ENCODE assay signal across 13 cellular contexts in genomic region chr1:150807674-150808073, GRCh38. TPM values are rescaled to one million over a fixed set of nuclear protein-coding genes. Genes with fewer than 3 reads are reported as not detected.
A peak's percentile ranks its signal among the peaks of the same experiment; 100 is the strongest.
DNase-seq lines count a peak whose midpoint lies in the region; TF ChIP-seq lines count a peak whose summit lies in the region.
"Had no signal": no experiment of that assay in that cellular context is flagged by ENCODE, and none has a peak within 500 bp of the region (broad histone marks: within the 10 kb centered on the region; RNA-seq: fewer than 3 reads in every experiment).

No MANE protein-coding gene starts in this region.

- H3K27ac ChIP-seq in SJSA1, result no peak overlapping the region
- H3K27ac ChIP-seq in rectal smooth muscle tissue (ENCODE audit: low read depth, low read length), result peak overlapping the region; percentile 50
- H3K27ac ChIP-seq: VCaP had no signal

- intact Hi-C loops in activated T-helper 2 cell treated with anti-CD3 and anti-CD28 coated beads, Interferon-gamma antibody, Interleukin-2, Interleukin-4, amounts not matched to agents 10 μg/mL and 5 μg/mL and 100 μg/mL, durations not matched to agents 14 hours and 24 hours and 36 hours (cut with micrococcal nuclease), result no loop called here

- peaks cover 12% of the 10 kb centered on the region for H3K4me1 Mint-ChIP-seq in activated CD4-positive, alpha-beta memory T cell treated with anti-CD3 and anti-CD28 coated beads, Interleukin-2, amount 10 ng/mL, durations not matched to agents 7 days and 5 days
- peaks cover 10% of the 10 kb centered on the region for H3K4me1 Mint-ChIP-seq in activated T-helper 2 cell treated with anti-CD3 and anti-CD28 coated beads, Interferon-gamma antibody, Interleukin-2, Interleukin-4, amounts not matched to agents 10 μg/mL and 5 μg/mL and 100 μg/mL, durations not matched to agents 14 hours and 24 hours and 36 hours (ENCODE audit: low read depth)
- H3K4me1 Mint-ChIP-seq: stimulated activated effector memory CD8-positive, alpha-beta T cell treated with anti-CD3 and anti-CD28 coated beads, Interleukin-12 subunit alpha, Interleukin-12 subunit beta, amount 100 ng/mL, for 72 hours had no signal

- DNase-seq in AG09309 (ENCODE audit: low read depth), result no peak
- peak in 1 of 2 experiments; percentile 7 for DNase-seq in SJSA1 (ENCODE audit: low read depth in 1 of 2, low spot score in 2 of 2)
- DNase-seq in fibroblast of the aortic adventitia (ENCODE audit: low read depth), result peak; percentile 40
- no peak for DNase-seq in DMS114 treated with DMSO at 0.1 percent for 48 hours (lab: John Stamatoyannopoulos, UW; ENCODE audit: unreplicated experiment)
- DNase-seq in activated CD4-positive, alpha-beta memory T cell treated with anti-CD3 and anti-CD28 coated beads, Interleukin-2, amount 10 ng/mL, durations not matched to agents 7 days and 5 days, result no peak
- no peak for DNase-seq in NCI-H1092 (lab: John Stamatoyannopoulos, UW)
- DNase-seq in activated T-helper 2 cell treated with anti-CD3 and anti-CD28 coated beads, Interferon-gamma antibody, Interleukin-2, Interleukin-4, amounts not matched to agents 10 μg/mL and 5 μg/mL and 100 μg/mL, durations not matched to agents 14 hours and 24 hours and 36 hours (ENCODE audit: low spot score), result no peak
- DNase-seq: Kasumi-1, NCI-H2227 treated with DMSO at 0.1 percent for 48 hours had no signal

- H3K36me3 Mint-ChIP-seq in activated CD4-positive, alpha-beta memory T cell treated with anti-CD3 and anti-CD28 coated beads, Interleukin-2, amount 10 ng/mL, durations not matched to agents 7 days and 5 days (ENCODE audit: low read depth), result peaks cover 8% of the 10 kb centered on the region
- peaks cover 14% of the 10 kb centered on the region for H3K36me3 Mint-ChIP-seq in activated T-helper 2 cell treated with anti-CD3 and anti-CD28 coated beads, Interferon-gamma antibody, Interleukin-2, Interleukin-4, amounts not matched to agents 10 μg/mL and 5 μg/mL and 100 μg/mL, durations not matched to agents 14 hours and 24 hours and 36 hours (ENCODE audit: low read depth)

- H3K4me3 Mint-ChIP-seq in activated CD4-positive, alpha-beta memory T cell treated with anti-CD3 and anti-CD28 coated beads, Interleukin-2, amount 10 ng/mL, durations not matched to agents 7 days and 5 days, result no peak overlapping the region
- no peak overlapping the region for H3K4me3 Mint-ChIP-seq in activated T-helper 2 cell treated with anti-CD3 and anti-CD28 coated beads, Interferon-gamma antibody, Interleukin-2, Interleukin-4, amounts not matched to agents 10 μg/mL and 5 μg/mL and 100 μg/mL, durations not matched to agents 14 hours and 24 hours and 36 hours (ENCODE audit: low read depth)
- H3K4me3 Mint-ChIP-seq: activated T-helper 17 cell treated with anti-CD3 and anti-CD28 coated beads, Interleukin-2, amount 50 U/mL, for 72 hours; stimulated activated effector memory CD8-positive, alpha-beta T cell treated with anti-CD3 and anti-CD28 coated beads, Interleukin-12 subunit alpha, Interleukin-12 subunit beta, amount 100 ng/mL, for 72 hours had no signal

- POLR2A ChIA-PET in activated CD4-positive, alpha-beta memory T cell treated with anti-CD3 and anti-CD28 coated beads, Interleukin-2, amount 10 ng/mL, durations not matched to agents 7 days and 5 days (lab: Charles Lee), result interaction anchor here (1.2 kb wide), 1 partner anchor 9 kb away, joined by 3 read pairs; no protein-coding TSS in a partner anchor

- H3K36me3 ChIP-seq in SJSA1, result peaks cover 27% of the 10 kb centered on the region
- peaks cover 16% of the 10 kb centered on the region for H3K36me3 ChIP-seq in rectal smooth muscle tissue (ENCODE audit: control insufficient read depth, insufficient read depth, low read length)

- H3K9me3 ChIP-seq in SJSA1 (replicated peaks), result no peaks in the 10 kb centered on the region

- CTCF ChIA-PET in activated CD4-positive, alpha-beta memory T cell treated with anti-CD3 and anti-CD28 coated beads, Interleukin-2, amount 10 ng/mL, durations not matched to agents 7 days and 5 days (lab: Charles Lee), result no interaction called here

- H3K4me3 ChIP-seq in AG09309 (ENCODE audit: control insufficient read depth, low read depth, low read length) (peak overlapping the region; percentile 27), SJSA1 (peak overlapping the region; percentile 24), fibroblast of the aortic adventitia (ENCODE audit: low read depth, low read length) (peak overlapping the region; percentile 66), rectal smooth muscle tissue (ENCODE audit: low read length) (peak overlapping the region; percentile 50)

- H3K4me1 ChIP-seq in SJSA1 (replicated peaks), result peaks cover 33% of the 10 kb centered on the region
- peaks cover 2% of the 10 kb centered on the region for H3K4me1 ChIP-seq in rectal smooth muscle tissue (ENCODE audit: control insufficient read depth, insufficient read depth, low read length)

- no peak overlapping the region for H3K27ac Mint-ChIP-seq in activated CD4-positive, alpha-beta memory T cell treated with anti-CD3 and anti-CD28 coated beads, Interleukin-2, amount 10 ng/mL, durations not matched to agents 7 days and 5 days
- H3K27ac Mint-ChIP-seq in activated T-helper 2 cell treated with anti-CD3 and anti-CD28 coated beads, Interferon-gamma antibody, Interleukin-2, Interleukin-4, amounts not matched to agents 10 μg/mL and 5 μg/mL and 100 μg/mL, durations not matched to agents 14 hours and 24 hours and 36 hours, result no peak overlapping the region
- H3K27ac Mint-ChIP-seq: activated T-helper 17 cell treated with anti-CD3 and anti-CD28 coated beads, Interleukin-2, amount 50 U/mL, for 72 hours had no signal

- no peaks in the 10 kb centered on the region for H3K9me3 Mint-ChIP-seq in activated CD4-positive, alpha-beta memory T cell treated with anti-CD3 and anti-CD28 coated beads, Interleukin-2, amount 10 ng/mL, durations not matched to agents 7 days and 5 days
- H3K9me3 Mint-ChIP-seq in activated T-helper 2 cell treated with anti-CD3 and anti-CD28 coated beads, Interferon-gamma antibody, Interleukin-2, Interleukin-4, amounts not matched to agents 10 μg/mL and 5 μg/mL and 100 μg/mL, durations not matched to agents 14 hours and 24 hours and 36 hours, result no peaks in the 10 kb centered on the region
- H3K9me3 Mint-ChIP-seq: activated T-helper 17 cell treated with anti-CD3 and anti-CD28 coated beads, Interleukin-2, amount 50 U/mL, for 72 hours; stimulated activated effector memory CD8-positive, alpha-beta T cell treated with anti-CD3 and anti-CD28 coated beads, Interleukin-12 subunit alpha, Interleukin-12 subunit beta, amount 100 ng/mL, for 72 hours had no signal

- no peak overlapping the region for H3K9ac ChIP-seq in rectal smooth muscle tissue (ENCODE audit: low read length)

- TF ChIP-seq CTCF in AG09309 (IDR thresholded peaks at IDR 0.05; ENCODE audit: control insufficient read depth, insufficient read depth, low read depth, low read length, missing control alignments), result no peak
- TF ChIP-seq CTCF in fibroblast of the aortic adventitia (IDR thresholded peaks at IDR 0.05; ENCODE audit: insufficient read depth, low read length), result no peak

- H3K27me3 ChIP-seq in SJSA1 (replicated peaks) (no peaks in the 10 kb centered on the region), rectal smooth muscle tissue (ENCODE audit: control insufficient read depth, insufficient read depth, low read length) (no peaks in the 10 kb centered on the region)

- no peaks in the 10 kb centered on the region for H3K27me3 Mint-ChIP-seq in activated CD4-positive, alpha-beta memory T cell treated with anti-CD3 and anti-CD28 coated beads, Interleukin-2, amount 10 ng/mL, durations not matched to agents 7 days and 5 days
- no peaks in the 10 kb centered on the region for H3K27me3 Mint-ChIP-seq in activated T-helper 2 cell treated with anti-CD3 and anti-CD28 coated beads, Interferon-gamma antibody, Interleukin-2, Interleukin-4, amounts not matched to agents 10 μg/mL and 5 μg/mL and 100 μg/mL, durations not matched to agents 14 hours and 24 hours and 36 hours (ENCODE audit: low read depth)
- H3K27me3 Mint-ChIP-seq: activated T-helper 17 cell treated with anti-CD3 and anti-CD28 coated beads, Interleukin-2, amount 50 U/mL, for 72 hours had no signal

RNA-seq across cellular contexts. Expression of gene CTSK, which starts 0.4 kb away (rescaled TPM):
- total RNA-seq in SJSA1 (2014; rRNA removed; shearing (Covaris generic)), result 44.6 and 46.2 TPM in 2 replicates
- total RNA-seq in fibroblast of the aortic adventitia (ENCODE audit: low replicate concordance), result 547 and 1,513 TPM in 2 replicates
- 1 to 10 TPM; 5.3 to 5.4 TPM for total RNA-seq in activated CD4-positive, alpha-beta memory T cell treated with anti-CD3 and anti-CD28 coated beads, Interleukin-2, amount 10 ng/mL, durations not matched to agents 7 days and 5 days
- total RNA-seq in activated T-helper 2 cell treated with anti-CD3 and anti-CD28 coated beads, Interferon-gamma antibody, Interleukin-2, Interleukin-4, amounts not matched to agents 10 μg/mL and 5 μg/mL and 100 μg/mL, durations not matched to agents 14 hours and 24 hours and 36 hours, result 2.8 and 3.6 TPM in 2 replicates

RNA-seq across cellular contexts. Expression of gene CTSS, which starts 42.1 kb away (rescaled TPM):
- 6.6 and 13.4 TPM in 2 replicates for total RNA-seq in SJSA1 (2014; rRNA removed; shearing (Covaris generic))
- total RNA-seq in fibroblast of the aortic adventitia (ENCODE audit: low replicate concordance), result 2.3 and 31.6 TPM in 2 replicates
- total RNA-seq in activated CD4-positive, alpha-beta memory T cell treated with anti-CD3 and anti-CD28 coated beads, Interleukin-2, amount 10 ng/mL, durations not matched to agents 7 days and 5 days, result 100 to 1,000 TPM; 123 to 127 TPM
- total RNA-seq in activated T-helper 2 cell treated with anti-CD3 and anti-CD28 coated beads, Interferon-gamma antibody, Interleukin-2, Interleukin-4, amounts not matched to agents 10 μg/mL and 5 μg/mL and 100 μg/mL, durations not matched to agents 14 hours and 24 hours and 36 hours, result 42.0 and 42.1 TPM in 2 replicates

Comparison
In these comparisons a context has a peak if more than half of its experiments do, and no peak if none do; other contexts are left out.
1. RNA of gene CTSK, which starts 0.4 kb away (total RNA-seq): 547 to 1,513 TPM in fibroblast of the aortic adventitia; 44.6 to 46.2 TPM in SJSA1, 5.3 to 5.4 TPM in activated CD4-positive, alpha-beta memory T cell treated with anti-CD3 and anti-CD28 coated beads, Interleukin-2, amount 10 ng/mL, durations not matched to agents 7 days and 5 days and 2.8 to 3.6 TPM in activated T-helper 2 cell treated with anti-CD3 and anti-CD28 coated beads, Interferon-gamma antibody, Interleukin-2, Interleukin-4, amounts not matched to agents 10 μg/mL and 5 μg/mL and 100 μg/mL, durations not matched to agents 14 hours and 24 hours and 36 hours; every median in the first group is over 10 times any median in the second.
2. Peak in every context shown above with its lines, with median percentiles within 50 percentile points of each other: H3K4me3 ChIP-seq.